ENCODE assay signal across 24 cellular contexts in the genomic region with DNA sequence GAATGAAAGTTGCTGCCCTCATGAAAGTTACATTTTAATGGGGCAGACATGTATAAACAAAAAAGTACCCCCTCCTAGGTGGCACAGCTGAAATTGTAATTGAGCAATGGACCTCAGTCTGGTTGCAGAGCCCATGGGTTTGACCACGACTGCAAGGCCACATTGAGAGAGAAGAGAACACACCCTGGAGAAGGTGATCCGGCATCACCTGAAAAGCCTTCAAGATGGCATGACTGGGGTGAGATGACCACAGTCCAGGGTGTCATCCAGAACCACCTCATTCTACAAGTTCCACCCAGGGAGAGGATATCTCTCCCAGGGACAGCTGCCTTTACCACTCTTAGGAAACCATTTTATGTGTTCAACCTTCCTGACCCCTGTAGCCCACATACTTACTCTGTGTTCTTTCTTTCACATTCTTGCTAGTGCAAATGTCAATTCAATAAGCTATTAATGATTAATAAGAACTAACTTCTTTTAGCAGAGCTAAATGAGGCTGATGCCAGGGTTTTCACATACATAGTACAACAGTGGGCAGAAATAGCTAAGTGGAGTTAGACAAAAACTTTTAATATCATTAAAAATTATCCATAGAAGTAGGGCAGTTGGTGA. TPM values are rescaled to one million over a fixed set of nuclear protein-coding genes. Genes with fewer than 3 reads are reported as not detected.
DNase-seq lines count a peak whose midpoint lies in the region; ATAC-seq, FAIRE-seq and TF ChIP-seq lines count a peak whose summit lies in the region.
"Had no signal": no experiment of that assay in that cellular context is flagged by ENCODE, and none has a peak within 500 bp of the region (broad histone marks: within the 10 kb centered on the region; RNA-seq: fewer than 3 reads in every experiment).

No MANE protein-coding gene starts in this region.

- H3K9me3 ChIP-seq in A549 (no peaks in the 10 kb centered on the region), right lobe of liver (no peaks in the 10 kb centered on the region), gastrocnemius medialis (no peaks in the 10 kb centered on the region)
- H3K9me3 ChIP-seq: BE2C, esophagus squamous epithelium, MG63, spleen had no signal

- in situ Hi-C loops in gastrocnemius medialis (cut with MboI; ENCODE audit: low sequenced_read_pairs in 4 of 4) = no loop called here

- ATAC-seq in A549 (no peak; a peak in 2 of 6 replicates), HG03108 (IDR thresholded peaks at IDR 0.05; ENCODE audit: unreplicated experiment) (peak; percentile 53), right lobe of liver (peak; percentile 69 to 86 (median 80)), gastrocnemius medialis (no peak), HG02678 (IDR thresholded peaks at IDR 0.05; ENCODE audit: unreplicated experiment) (no peak)
- ATAC-seq: activated naive CD4-positive, alpha-beta T cell treated with anti-CD3 and anti-CD28 coated beads, Interleukin-2, amount 50 U/mL, for 72 hours; effector memory CD8-positive, alpha-beta T cell had no signal

- no peak for TF ChIP-seq POLR2A in A549 (IDR thresholded peaks at IDR 0.05; ENCODE audit: low read length)
- TF ChIP-seq POLR2A in right lobe of liver (IDR thresholded peaks at IDR 0.05) = no peak
- no peak for TF ChIP-seq POLR2A in GM12892 (IDR thresholded peaks at IDR 0.05; ENCODE audit: low read depth, low read length)
- TF ChIP-seq POLR2A in gastrocnemius medialis (IDR thresholded peaks at IDR 0.05) = no peak

- CTCF ChIA-PET in A549 (lab: Yijun Ruan, JAX) = no interaction called here

- no peaks in the 10 kb centered on the region for H3K36me3 ChIP-seq in right lobe of liver
- no peaks in the 10 kb centered on the region for H3K36me3 ChIP-seq in gastrocnemius medialis
- H3K36me3 ChIP-seq: BE2C, esophagus squamous epithelium, MG63, neural progenitor cell, spleen had no signal

- WGBS in A549 (ENCODE audit: missing lambda C conversion rate) = 81% methylated on average over 2 of the region's 2 CpGs
- 34% methylated on average over 2 of the region's 2 CpGs for WGBS in right lobe of liver (ENCODE audit: insufficient coverage, low coverage, low lambda C conversion rate, missing lambda C conversion rate)

- H3K27ac ChIP-seq in A549 (no peak overlapping the region), cingulate gyrus (ENCODE audit: low read depth, low read length) (peak overlapping the region; percentile 94), right lobe of liver (peak overlapping the region in 2 of 3 donors; percentile 46 to 75), gastrocnemius medialis (no peak overlapping the region)
- H3K27ac ChIP-seq: esophagus squamous epithelium, neural progenitor cell, spleen had no signal

- TF ChIP-seq CTCF in A549 (IDR thresholded peaks at IDR 0.05) (no peak), right lobe of liver (IDR thresholded peaks at IDR 0.05) (no peak), gastrocnemius medialis (IDR thresholded peaks at IDR 0.05 in 4 of 5, conservative IDR thresholded peaks at IDR 0.05 in 1 of 5) (no peak)

- POLR2A ChIA-PET in A549 (lab: Yijun Ruan, JAX) = interaction anchor here (0.6 kb wide), 1 partner anchor 1603 kb away, joined by 3 read pairs; no protein-coding TSS in a partner anchor

- H3K27me3 ChIP-seq in right lobe of liver = no peaks in the 10 kb centered on the region
- H3K27me3 ChIP-seq in gastrocnemius medialis = no peaks in the 10 kb centered on the region
- H3K27me3 ChIP-seq: esophagus squamous epithelium, MG63, neural progenitor cell, spleen had no signal

- intact Hi-C loops in right lobe of liver (cut with DNase I) = no loop called here
- intact Hi-C loops in gastrocnemius medialis (cut with DNase I; ENCODE audit: low total_unique reads) = no loop called here

- DNase-seq in A549 (ENCODE audit: low read depth in 1 of 2, low spot score in 1 of 2) (no peak), right lobe of liver (peak in 1 of 3 donors; percentile 57), GM12892 (ENCODE audit: insufficient read length) (no peak), HTR-8/SVneo (ENCODE audit: insufficient read length, low spot score) (no peak), gastrocnemius medialis (no peak)
- DNase-seq: activated CD4-positive, alpha-beta T cell treated with anti-CD3 and anti-CD28 coated beads for 1 hour; BE2C; effector memory CD8-positive, alpha-beta T cell; esophagus squamous epithelium; H9; MG63; NCI-H146; NCI-H2171 treated with DMSO at 0.1 percent for 48 hours; NCI-H526 treated with DMSO at 0.1 percent for 48 hours; spleen; stimulated activated CD4-positive, alpha-beta T cell treated with anti-CD3 and anti-CD28 coated beads, Interleukin-4, amount 100 ng/mL, for 24 hours; SW 1271 had no signal

- H3K4me1 ChIP-seq in A549 (peaks cover 17% of the 10 kb centered on the region; the same call in 2 of the 3 replicates), right lobe of liver (peaks cover 0 to 40% (median 14%) of the 10 kb centered on the region in 4 donors), gastrocnemius medialis (peaks cover 0 to 3% of the 10 kb centered on the region in 2 donors)
- H3K4me1 ChIP-seq: BE2C had no signal

- TF ChIP-seq EP300 in A549 (IDR thresholded peaks at IDR 0.05) = no peak

- H3K4me3 ChIP-seq in A549 (no peak overlapping the region), right lobe of liver (no peak overlapping the region), gastrocnemius medialis (no peak overlapping the region)
- H3K4me3 ChIP-seq: esophagus squamous epithelium, MG63, neural progenitor cell, spleen had no signal

- FAIRE-seq in A549 (lab: Jason Lieb, UNC) (no peak), GM12892 (lab: Jason Lieb, UNC) (no peak), HTR-8/SVneo (lab: Jason Lieb, UNC) (no peak)
- FAIRE-seq: urothelium cell line had no signal

- peak overlapping the region; percentile 18; the same call in 2 of the 3 replicates for H3K4me2 ChIP-seq in A549
- H3K4me2 ChIP-seq: neural progenitor cell had no signal

- TF ChIP-seq RAD21 in A549 (conservative IDR thresholded peaks at IDR 0.05 in 1 of 2, IDR thresholded peaks at IDR 0.05 in 1 of 2) = no peak

TF ChIP-seq in A549, 52 proteins besides CTCF, POLR2A, EP300 and RAD21:
- TF ChIP-seq ZC3H11A (IDR thresholded peaks at IDR 0.05) (no peak), RCOR1 (IDR thresholded peaks at IDR 0.05; ENCODE audit: low read depth, low read length) (no peak)
TF ChIP-seq in A549: peak in this region for 0.

RNA-seq across cellular contexts. Expression of a gene that starts 43.4 kb away (rescaled TPM):
- polyA plus RNA-seq in A549 (2011; rRNA removed) (6.8 and 6.9 TPM in 2 replicates), A549 (2017; fragmentation: RNase III; extraction: RNeasy Plus Mini Kit Qiagen cat#74134 plus additional on column Dnase treatment) (3.7 to 6.2 TPM (median 4.8 TPM) in 3 replicates)
- polyA plus RNA-seq in A549 (2012; cell fraction: cytosol; rRNA removed) = 1.6 and 1.7 TPM in 2 replicates
- 0.73 TPM in 2 replicates for polyA plus RNA-seq in A549 (2012; cell fraction: nucleus; rRNA removed)
- polyA minus RNA-seq in A549 (2011; rRNA and poly(A)+ RNA removed) = 4.6 and 9.0 TPM in 2 replicates
- total RNA-seq in right lobe of liver (10 to 100 TPM; 34.6 to 91.6 (median 50.0) TPM), gastrocnemius medialis (10 to 100 TPM; 12.9 to 78.4 (median 18.6) TPM)
- 0.45 TPM for polyA plus RNA-seq in GM12892 (2012; ENCODE audit: missing spikeins)
- total RNA-seq: A172 had no signal

Comparison
In these comparisons a context has a peak if more than half of its experiments do, and no peak if none do; other contexts are left out.
1. ATAC-seq: peak in HG03108 (single experiment) and right lobe of liver (4 of 4); none in A549 (0 of 2), gastrocnemius medialis (0 of 2) and HG02678 (single experiment).
2. H3K27ac ChIP-seq: peak in cingulate gyrus (single experiment) and right lobe of liver (2 of 3); none in A549 (0 of 2) and gastrocnemius medialis (0 of 4).